In genomic region chr3:171234298-171235020, GRCh38 we compare ENCODE assay signal across 1 cellular context.
TF ChIP-seq lines count a peak whose summit lies in the region.

No MANE protein-coding gene starts in this region.

TF ChIP-seq in GM12878, 131 proteins besides CTCF, POLR2A, EP300 and RAD21 (continued from another document):
- TF ChIP-seq IRF5 (IDR thresholded peaks at IDR 0.05; ENCODE audit: borderline replicate concordance): no peak
- no peak for TF ChIP-seq ZNF274 (IDR thresholded peaks at IDR 0.05; ENCODE audit: insufficient read depth, insufficient read length)
- no peak for TF ChIP-seq MTA3 (IDR thresholded peaks at IDR 0.05; ENCODE audit: borderline replicate concordance, low read length)
- no peak for TF ChIP-seq BCLAF1 (IDR thresholded peaks at IDR 0.05)
- no peak for TF ChIP-seq TAF1 (IDR thresholded peaks at IDR 0.05; ENCODE audit: borderline replicate concordance, low read depth, low read length)
